ENCODE assay signal across 7 cellular contexts in genomic region chr3:149339931-149340309, GRCh38. TPM values are rescaled to one million over a fixed set of nuclear protein-coding genes. Genes with fewer than 3 reads are reported as not detected.
DNase-seq lines count a peak whose midpoint lies in the region; ATAC-seq and TF ChIP-seq lines count a peak whose summit lies in the region.

No MANE protein-coding gene starts in this region.

- no peak for TF ChIP-seq CTCF in prostate gland (IDR thresholded peaks at IDR 0.05)

- no peak overlapping the region for H3K4me3 ChIP-seq in prostate gland

- no peaks in the 10 kb centered on the region for H3K36me3 ChIP-seq in prostate gland

- in situ Hi-C loops in SK-MEL-5 (cut with HindIII; ENCODE audit: low pct_unique_long_range_greater_than_20kb, low sequenced_read_pairs), result no loop called here

- H3K27me3 ChIP-seq in prostate gland (replicated peaks; ENCODE audit: insufficient read depth), result no peaks in the 10 kb centered on the region

- ATAC-seq in GM18870 (IDR thresholded peaks at IDR 0.05; ENCODE audit: unreplicated experiment), result no peak
- no peak for ATAC-seq in GM18520 (IDR thresholded peaks at IDR 0.05; ENCODE audit: unreplicated experiment)

- peak overlapping the region; percentile 55 to 70 for H3K27ac ChIP-seq in prostate gland

- WGBS in prostate gland, result 8% methylated on average over 5 of the region's 5 CpGs

- TF ChIP-seq POLR2A in prostate gland (IDR thresholded peaks at IDR 0.05), result no peak

- no peaks in the 10 kb centered on the region for H3K4me1 ChIP-seq in prostate gland (replicated peaks)

- intact Hi-C loops in prostate gland (cut with DNase I), result no loop called here

- H3K9me3 ChIP-seq in prostate gland, result no peaks in the 10 kb centered on the region

- DNase-seq in HK-2 (ENCODE audit: unreplicated experiment), result peak; percentile 94
- DNase-seq in SK-MEL-5 (ENCODE audit: low read depth, low spot score), result peak; percentile 56
- DNase-seq in foreskin melanocyte, result peak; percentile 49
- DNase-seq in prostate gland (ENCODE audit: low spot score), result peak; percentile 63
- no peak for DNase-seq in NCI-H1105 (lab: John Stamatoyannopoulos, UW)

RNA-seq across cellular contexts. Expression of gene TM4SF18, which starts 6.5 kb away (rescaled TPM):
- total RNA-seq in SK-MEL-5 (2014; rRNA removed; shearing (Covaris generic)), result 66.3 and 72.6 TPM in 2 replicates
- 28.0 and 33.4 TPM in 2 replicates for polyA plus RNA-seq in SK-MEL-5 (2015; cell fraction: cytosol; rRNA removed)
- polyA plus RNA-seq in SK-MEL-5 (2015; cell fraction: nucleus; rRNA removed), result 6.6 and 15.0 TPM in 2 replicates
- total RNA-seq in prostate gland, result 1 to 10 TPM; 4.3 to 4.9 TPM

RNA-seq across cellular contexts. Expression of gene TM4SF1, which starts 37.5 kb away (rescaled TPM):
- 60.2 and 65.0 TPM in 2 replicates for total RNA-seq in SK-MEL-5 (2014; rRNA removed; shearing (Covaris generic))
- 64.1 and 68.2 TPM in 2 replicates for polyA plus RNA-seq in SK-MEL-5 (2015; cell fraction: cytosol; rRNA removed)
- polyA plus RNA-seq in SK-MEL-5 (2015; cell fraction: nucleus; rRNA removed), result 30.0 and 39.3 TPM in 2 replicates
- 100 to 1,000 TPM in 1 of 2 donors, 10 to 100 TPM in 1; 92.0 to 142 TPM for total RNA-seq in prostate gland

Comparison
In these comparisons a context has a peak if more than half of its experiments do, and no peak if none do; other contexts are left out.
1. RNA of gene TM4SF18, which starts 6.5 kb away (total RNA-seq): 66.3 to 72.6 TPM in SK-MEL-5; 4.3 to 4.9 TPM in prostate gland; every median in the first group is over 10 times any median in the second.